Comparison of ENCODE assay signal across 8 cellular contexts in the genomic region with DNA sequence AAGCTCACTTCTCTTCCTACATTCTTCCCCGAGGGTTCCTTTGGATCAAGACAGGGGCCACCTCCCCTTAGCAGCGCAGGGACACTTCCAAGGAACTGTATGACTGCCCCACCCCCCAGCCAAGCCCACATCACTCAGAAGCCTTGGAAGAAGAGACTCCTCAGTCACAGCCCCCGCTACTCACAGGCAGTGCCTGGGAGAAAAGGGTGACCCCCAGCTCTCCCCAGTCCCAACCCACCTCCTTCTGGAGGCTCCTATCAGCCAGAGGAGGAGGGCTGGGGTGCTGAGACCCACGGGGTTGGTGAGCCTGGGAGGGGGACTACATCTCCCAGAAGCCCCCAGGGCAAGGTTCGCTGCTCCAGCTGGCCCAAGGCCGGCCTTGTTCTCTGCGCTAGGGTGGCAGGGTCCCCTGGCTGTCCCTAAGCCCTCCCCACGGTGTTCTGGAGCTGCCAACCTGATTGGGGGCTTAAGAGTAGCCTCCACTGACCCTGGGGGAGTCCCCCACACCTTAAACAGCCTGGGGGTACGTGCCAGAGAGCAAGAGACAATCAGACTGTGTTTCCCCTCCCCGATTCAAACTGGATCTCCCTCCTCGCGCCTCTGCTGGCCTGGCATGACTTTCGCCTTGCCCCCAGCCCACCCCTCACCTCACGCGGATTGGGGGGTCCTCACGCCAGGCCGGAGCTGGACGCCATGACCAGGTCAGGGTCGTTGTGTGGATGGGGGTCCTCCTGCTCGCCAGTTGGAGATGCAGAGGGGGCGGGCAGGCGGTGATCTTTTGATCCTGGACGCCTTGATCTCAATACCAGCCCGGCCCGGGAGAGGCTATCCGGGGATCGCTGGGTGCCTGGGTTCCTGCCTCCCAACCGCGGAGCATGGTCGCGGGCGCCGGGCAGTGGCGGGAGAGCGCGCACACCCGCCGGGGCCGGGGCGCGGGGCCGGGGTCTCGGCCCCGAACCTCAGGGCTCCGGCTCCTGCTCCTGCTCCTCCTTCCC. TPM values are rescaled to one million over a fixed set of nuclear protein-coding genes. Genes with fewer than 3 reads are reported as not detected.
DNase-seq lines count a peak whose midpoint lies in the region; ATAC-seq, FAIRE-seq and TF ChIP-seq lines count a peak whose summit lies in the region.

No MANE protein-coding gene starts in this region.

- no peak overlapping the region for H2AFZ ChIP-seq in PC-3 (ENCODE audit: low read length)
- H2AFZ ChIP-seq in keratinocyte (ENCODE audit: control insufficient read depth, low read length): no peak overlapping the region

- no peak for ATAC-seq in PC-3
- no peak for ATAC-seq in body of pancreas
- ATAC-seq in HG03442 (IDR thresholded peaks at IDR 0.05; ENCODE audit: unreplicated experiment): no peak

- H3K9me1 ChIP-seq in keratinocyte (ENCODE audit: control insufficient read depth, extremely low read depth, insufficient read depth, low read length): no peaks in the 10 kb centered on the region

- H3F3A ChIP-seq in PC-3 (ENCODE audit: low read length, unreplicated experiment): peaks cover 12% of the 10 kb centered on the region

- H4K20me1 ChIP-seq in PC-3 (ENCODE audit: low read length): peaks cover 23% of the 10 kb centered on the region
- H4K20me1 ChIP-seq in keratinocyte (ENCODE audit: control insufficient read depth, extremely low read depth, insufficient read depth, low read length): peaks cover 8% of the 10 kb centered on the region

- CTCF ChIA-PET in PC-3 (lab: Charles Lee): interaction anchor here (0.5 to 1.1 kb wide), 3 partner anchors 14 to 726 kb away, joined by 3 to 23 read pairs (median 6); no protein-coding TSS in a partner anchor

- peak; percentile 46 to 72 for DNase-seq in cardiac muscle cell (ENCODE audit: low read depth in 1 of 2, low spot score in 1 of 2)
- no peak for DNase-seq in cardiac septum (ENCODE audit: low spot score)
- DNase-seq in PC-3: peak; percentile 54
- peak; percentile 61 to 73 (median 64) for DNase-seq in body of pancreas
- DNase-seq in keratinocyte (ENCODE audit: low read depth, low spot score): no peak
- peak; percentile 54 for DNase-seq in stimulated activated CD4-positive, alpha-beta T cell treated with anti-CD3 and anti-CD28 coated beads, Interleukin-4, amount 100 ng/mL, for 24 hours
- no peak for DNase-seq in H54 (ENCODE audit: insufficient read length, low spot score)

- H3K9me2 ChIP-seq in PC-3 (replicated peaks; ENCODE audit: low read length): no peaks in the 10 kb centered on the region

- POLR2A ChIA-PET in PC-3 (lab: Charles Lee; ENCODE audit: unreplicated experiment): interaction anchor here (0.7 to 1.1 kb wide), 3 partner anchors 11 to 16 kb away, joined by 3 to 11 read pairs (median 4); no protein-coding TSS in a partner anchor

- 0% methylated on average over 18 to 45 of the region's 45 CpGs for WGBS in body of pancreas, 2 donors

- TF ChIP-seq CTCF in cardiac muscle cell (IDR thresholded peaks at IDR 0.05; ENCODE audit: low read depth, low read length) (no peak), PC-3 (conservative IDR thresholded peaks at IDR 0.05; ENCODE audit: low read depth, low read length) (no peak), body of pancreas (IDR thresholded peaks at IDR 0.05) (no peak), keratinocyte (optimal IDR thresholded peaks at IDR 0.05 in 1 of 3, IDR thresholded peaks at IDR 0.05 in 1 of 3, conservative IDR thresholded peaks at IDR 0.05 in 1 of 3; ENCODE audit: extremely low read depth in 1 of 3, insufficient read depth in 2 of 3, low read length in 3 of 3) (no peak)

- peak overlapping the region; percentile 84 for H3K9ac ChIP-seq in PC-3 (ENCODE audit: low read length)
- peak overlapping the region; percentile 97 for H3K9ac ChIP-seq in keratinocyte (ENCODE audit: control insufficient read depth, extremely low read depth, insufficient read depth, low read length)

- TF ChIP-seq POLR2A in body of pancreas (IDR thresholded peaks at IDR 0.05) (no peak), H54 (IDR thresholded peaks at IDR 0.05; ENCODE audit: low read depth, low read length) (no peak)

- H3K27me3 ChIP-seq in cardiac muscle cell (no peaks in the 10 kb centered on the region), PC-3 (ENCODE audit: low read length) (no peaks in the 10 kb centered on the region), body of pancreas (no peaks in the 10 kb centered on the region), keratinocyte (ENCODE audit: control insufficient read depth, extremely low read depth, insufficient read depth, low read length) (no peaks in the 10 kb centered on the region)

- no peak for FAIRE-seq in keratinocyte (lab: Jason Lieb, UNC)
- no peak for FAIRE-seq in H54 (lab: Jason Lieb, UNC)

- H3K27ac ChIP-seq in cardiac muscle cell: peak overlapping the region; percentile 93
- H3K27ac ChIP-seq in PC-3 (ENCODE audit: low read length): peak overlapping the region; percentile 97
- peak overlapping the region; percentile 95 to 99 (median 96) for H3K27ac ChIP-seq in body of pancreas
- H3K27ac ChIP-seq in keratinocyte (ENCODE audit: control insufficient read depth, insufficient read depth, low read length): peak overlapping the region; percentile 86

- H3K9me3 ChIP-seq in cardiac muscle cell (ENCODE audit: low read depth): no peaks in the 10 kb centered on the region
- no peaks in the 10 kb centered on the region for H3K9me3 ChIP-seq in PC-3 (ENCODE audit: low read length)
- no peaks in the 10 kb centered on the region for H3K9me3 ChIP-seq in body of pancreas
- no peaks in the 10 kb centered on the region for H3K9me3 ChIP-seq in keratinocyte (ENCODE audit: control insufficient read depth, low read depth, low read length)

- H3K4me3 ChIP-seq in cardiac muscle cell (peak overlapping the region; percentile 95), PC-3 (ENCODE audit: low read length) (peak overlapping the region; percentile 94), body of pancreas (peak overlapping the region; percentile 84 to 85), keratinocyte (ENCODE audit: control insufficient read depth in 2 of 3, extremely low read depth in 1 of 3, insufficient read depth in 2 of 3, low read depth in 1 of 3, low read length in 3 of 3) (peak overlapping the region; percentile 75 to 95 (median 92))

- no peaks in the 10 kb centered on the region for H3K36me3 ChIP-seq in cardiac muscle cell
- no peaks in the 10 kb centered on the region for H3K36me3 ChIP-seq in PC-3 (ENCODE audit: low read depth, low read length)
- no peaks in the 10 kb centered on the region for H3K36me3 ChIP-seq in body of pancreas (replicated peaks in 1 of 2; ENCODE audit: insufficient read depth in 1 of 2, low read depth in 2 of 2)
- H3K36me3 ChIP-seq in keratinocyte (ENCODE audit: control insufficient read depth in 2 of 2, extremely low read depth in 1 of 2, insufficient read depth in 2 of 2, low read length in 2 of 2): peaks cover 3 to 16% of the 10 kb centered on the region in 2 experiments

- H3K4me2 ChIP-seq in PC-3 (ENCODE audit: low read length) (peak overlapping the region; percentile 97), keratinocyte (ENCODE audit: control insufficient read depth, extremely low read depth, insufficient read depth, low read depth, low read length) (peak overlapping the region; percentile 83)

- BruUV-seq in PC-3 (replicated peaks; lab: Mats Ljungman, UMichigan): TSS peak; percentile 47

- H3K4me1 ChIP-seq in cardiac muscle cell (ENCODE audit: low read depth) (peaks cover 36% of the 10 kb centered on the region), PC-3 (ENCODE audit: insufficient read depth, low read length) (peaks cover 62% of the 10 kb centered on the region), body of pancreas (peaks cover 68% of the 10 kb centered on the region), keratinocyte (ENCODE audit: control insufficient read depth, extremely low read depth, insufficient read depth, low read length) (peaks cover 39% of the 10 kb centered on the region)

- intact Hi-C loops in cardiac septum (cut with DNase I) (no loop called here), PC-3 (cut with micrococcal nuclease) (no loop called here), body of pancreas (cut with DNase I) (no loop called here)

- H3K79me2 ChIP-seq in PC-3 (ENCODE audit: low read length): peaks cover 73% of the 10 kb centered on the region
- peaks cover 50% of the 10 kb centered on the region for H3K79me2 ChIP-seq in keratinocyte (ENCODE audit: control insufficient read depth, insufficient read depth, low read length)

- dilution Hi-C loops in keratinocyte (cut with MboI; ENCODE audit: extremely low pct_ligation_motif_present, low sequenced_read_pairs): no loop called here

RNA-seq across cellular contexts. Expression of a gene that starts 0.8 kb away (rescaled TPM):
- total RNA-seq in cardiac muscle cell (15.9 and 22.9 TPM in 2 replicates), cardiac septum (41.4 TPM), PC-3 (2014; rRNA removed) (49.7 and 68.2 TPM in 2 replicates), body of pancreas (10 to 100 TPM; 13.2 to 16.5 TPM)
- polyA plus RNA-seq in cardiac muscle cell (10.0 and 11.2 TPM in 2 replicates), keratinocyte (7.7 to 21.3 TPM (median 10.6 TPM) in 3 replicates)
- 34.3 TPM for polyA plus RNA-seq in keratinocyte (2011; ENCODE audit: low read depth)
- polyA plus RNA-seq in keratinocyte (2011; cell fraction: cytosol; rRNA removed): 11.9 and 23.9 TPM in 2 replicates
- 70.6 and 95.4 TPM in 2 replicates for polyA plus RNA-seq in keratinocyte (2011; cell fraction: nucleus; rRNA removed)
- 55.8 and 88.0 TPM in 2 replicates for polyA plus RNA-seq in keratinocyte (2012; ENCODE audit: low replicate concordance)
- 12.1 to 134 TPM (median 12.5 TPM) in 3 replicates for polyA minus RNA-seq in keratinocyte
- polyA minus RNA-seq in keratinocyte (2011; cell fraction: cytosol; rRNA and poly(A)+ RNA removed): 73.9 TPM
- polyA minus RNA-seq in keratinocyte (2011; cell fraction: nucleus; rRNA and poly(A)+ RNA removed): 91.6 and 94.2 TPM in 2 replicates

RNA-seq across cellular contexts. Expression of a gene that starts 31.2 kb away (rescaled TPM):
- total RNA-seq in cardiac muscle cell: 0.89 TPM in 1 of 2 replicates, not detected in the other
- polyA plus RNA-seq in cardiac muscle cell: 1.4 and 3.3 TPM in 2 replicates
- not detected for total RNA-seq in cardiac septum
- total RNA-seq in PC-3 (2014; rRNA removed): 0.44 TPM in 1 of 2 replicates, not detected in the other
- not detected for total RNA-seq in body of pancreas
- 0.13 to 0.25 TPM (median 0.20 TPM) in 3 replicates for polyA plus RNA-seq in keratinocyte
- polyA plus RNA-seq in keratinocyte (2011; ENCODE audit: low read depth): not detected
- polyA plus RNA-seq in keratinocyte (2011; cell fraction: cytosol; rRNA removed): 0.44 and 0.55 TPM in 2 replicates
- polyA plus RNA-seq in keratinocyte (2011; cell fraction: nucleus; rRNA removed): 0.17 and 0.50 TPM in 2 replicates
- 0.44 and 0.50 TPM in 2 replicates for polyA plus RNA-seq in keratinocyte (2012; ENCODE audit: low replicate concordance)
- polyA minus RNA-seq in keratinocyte: 1.2 TPM in 1 of 3 replicates, not detected in the others
- polyA minus RNA-seq in keratinocyte (2011; cell fraction: cytosol; rRNA and poly(A)+ RNA removed): not detected
- polyA minus RNA-seq in keratinocyte (2011; cell fraction: nucleus; rRNA and poly(A)+ RNA removed): not detected in 2 replicates

RNA-seq across cellular contexts. Expression of a gene that starts 41.2 kb away (rescaled TPM):
- not detected in 2 replicates for total RNA-seq in cardiac muscle cell
- not detected in 2 replicates for polyA plus RNA-seq in cardiac muscle cell
- not detected for total RNA-seq in cardiac septum
- total RNA-seq in PC-3 (2014; rRNA removed): not detected in 2 replicates
- not detected for total RNA-seq in body of pancreas
- not detected in 3 replicates for polyA plus RNA-seq in keratinocyte
- polyA plus RNA-seq in keratinocyte (2011; ENCODE audit: low read depth): not detected
- not detected in 2 replicates for polyA plus RNA-seq in keratinocyte (2011; cell fraction: cytosol; rRNA removed)
- polyA plus RNA-seq in keratinocyte (2011; cell fraction: nucleus; rRNA removed): not detected in 2 replicates
- 0.04 TPM in 1 of 2 replicates, not detected in the other for polyA plus RNA-seq in keratinocyte (2012; ENCODE audit: low replicate concordance)
- polyA minus RNA-seq in keratinocyte: not detected in 3 replicates
- polyA minus RNA-seq in keratinocyte (2011; cell fraction: cytosol; rRNA and poly(A)+ RNA removed): not detected
- polyA minus RNA-seq in keratinocyte (2011; cell fraction: nucleus; rRNA and poly(A)+ RNA removed): not detected in 2 replicates

RNA-seq across cellular contexts. Expression of a gene that starts 46.7 kb away (rescaled TPM):
- total RNA-seq in cardiac muscle cell: 0.42 TPM in 1 of 2 replicates, not detected in the other
- not detected in 2 replicates for polyA plus RNA-seq in cardiac muscle cell
- total RNA-seq in cardiac septum: not detected
- total RNA-seq in PC-3 (2014; rRNA removed): not detected in 2 replicates
- total RNA-seq in body of pancreas: not detected
- polyA plus RNA-seq in keratinocyte: not detected in 3 replicates
- polyA plus RNA-seq in keratinocyte (2011; ENCODE audit: low read depth): not detected
- not detected in 2 replicates for polyA plus RNA-seq in keratinocyte (2011; cell fraction: cytosol; rRNA removed)
- polyA plus RNA-seq in keratinocyte (2011; cell fraction: nucleus; rRNA removed): not detected in 2 replicates
- not detected in 2 replicates for polyA plus RNA-seq in keratinocyte (2012; ENCODE audit: low replicate concordance)
- not detected in 3 replicates for polyA minus RNA-seq in keratinocyte
- polyA minus RNA-seq in keratinocyte (2011; cell fraction: cytosol; rRNA and poly(A)+ RNA removed): not detected
- not detected in 2 replicates for polyA minus RNA-seq in keratinocyte (2011; cell fraction: nucleus; rRNA and poly(A)+ RNA removed)

Comparison
In these comparisons a context has a peak if more than half of its experiments do, and no peak if none do; other contexts are left out.
1. DNase-seq: peak in cardiac muscle cell (2 of 2), PC-3 (single experiment), body of pancreas (4 of 4) and stimulated activated CD4-positive, alpha-beta T cell treated with anti-CD3 and anti-CD28 coated beads, Interleukin-4, amount 100 ng/mL, for 24 hours (single experiment); none in cardiac septum (single experiment), keratinocyte (single experiment) and H54 (single experiment).
2. Peak in every context shown above with its lines, with median percentiles within 50 percentile points of each other: H3K27ac ChIP-seq and H3K4me3 ChIP-seq.